In the genomic region with DNA sequence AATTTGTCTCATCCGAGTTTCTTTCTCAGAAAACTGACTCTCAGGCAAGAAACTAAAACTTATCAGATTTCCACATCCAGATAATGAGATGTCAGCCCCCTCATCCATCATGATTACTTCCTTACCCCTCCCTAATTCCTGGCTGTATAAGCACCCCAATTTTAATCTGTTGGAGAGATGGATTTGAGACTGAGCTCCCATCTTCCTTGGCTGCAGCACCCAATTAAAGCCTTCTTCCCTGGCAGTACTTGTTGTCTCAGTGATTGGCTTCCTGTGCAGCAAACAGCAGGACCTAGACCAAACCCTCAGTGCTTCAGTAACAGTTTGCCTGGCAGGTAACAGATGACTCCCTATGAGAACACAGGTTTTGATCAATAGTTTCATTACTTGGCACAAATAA, we compare ENCODE assay signal across 11 cellular contexts. TPM values are rescaled to one million over a fixed set of nuclear protein-coding genes. Genes with fewer than 3 reads are reported as not detected.
"Had no signal": no experiment of that assay in that cellular context is flagged by ENCODE, and none has a peak within 500 bp of the region (broad histone marks: within the 10 kb centered on the region; RNA-seq: fewer than 3 reads in every experiment).

No MANE protein-coding gene starts in this region.

- H2AFZ ChIP-seq: GM23248 had no signal

- H3K4me3 ChIP-seq: GM23248, HAP-1 had no signal

- H3K4me2 ChIP-seq: KMS-11 had no signal

- DNase-seq: GM23248, GOT3, H7, IMR-90, KBM-7 had no signal

- ATAC-seq: HCT116 had no signal

- H3K36me3 ChIP-seq: HAP-1 had no signal

- FAIRE-seq: HTR-8/SVneo had no signal

- H3K27ac ChIP-seq: GM23248, KMS-11 had no signal

- H3K9ac ChIP-seq: GM23248, KMS-11 had no signal

- H3K4me1 ChIP-seq: HAP-1 had no signal

RNA-seq across cellular contexts. Expression of a gene that starts 44.9 kb away (rescaled TPM):
- total RNA-seq: GM23248, H4, H7, HT-29, IMR-90 had no signal
- polyA plus RNA-seq: GM23248, IMR-90 had no signal
